ENCODE assay signal across 3 cellular contexts in the genomic region with DNA sequence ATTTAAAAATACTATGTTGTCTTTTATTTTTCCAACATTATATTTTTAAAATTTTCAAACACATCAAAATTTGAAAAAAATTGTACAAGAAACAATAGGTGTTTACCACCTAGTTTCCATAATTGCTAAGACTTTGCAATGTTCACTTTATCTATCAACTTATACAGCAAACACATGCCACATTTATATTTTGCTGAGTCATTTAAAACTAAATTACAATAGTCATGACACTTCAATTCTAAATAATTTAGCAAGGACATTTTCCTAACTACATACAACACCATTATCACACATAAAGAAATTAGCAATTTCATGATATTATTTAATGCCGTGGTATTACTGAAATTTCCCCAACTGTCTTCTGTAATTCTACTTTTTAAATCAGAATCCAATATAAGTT.
TF ChIP-seq lines count a peak whose summit lies in the region.

No MANE protein-coding gene starts in this region.

TF ChIP-seq in A549, 52 proteins besides CTCF, POLR2A, EP300 and RAD21:
- TF ChIP-seq NFE2L2 (conservative IDR thresholded peaks at IDR 0.05; ENCODE audit: low read length) (peak; percentile 85), MAFK (IDR thresholded peaks at IDR 0.05; ENCODE audit: partially characterized antibody) (peak; percentile 87), ZSCAN20 (CRISPR knock-in tag; IDR thresholded peaks at IDR 0.05) (no peak)

TF ChIP-seq in IMR-90, 13 proteins besides CTCF, POLR2A, EP300 and RAD21 (continued from another document):
- TF ChIP-seq MAFK (IDR thresholded peaks at IDR 0.05; ENCODE audit: low read depth, low read length) (peak; percentile 90), NFE2L2 (IDR thresholded peaks at IDR 0.05; ENCODE audit: low read depth, low read length) (peak; percentile 93), CEBPB (IDR thresholded peaks at IDR 0.05; ENCODE audit: low read depth, low read length) (no peak), MAZ (IDR thresholded peaks at IDR 0.05; ENCODE audit: borderline replicate concordance, low read depth, low read length) (no peak), CHD1 (IDR thresholded peaks at IDR 0.05; ENCODE audit: low read depth, low read length) (no peak), SMC3 (IDR thresholded peaks at IDR 0.05; ENCODE audit: low read depth, low read length) (no peak), RFX5 (IDR thresholded peaks at IDR 0.05; ENCODE audit: low read depth, low read length) (no peak)
- TF ChIP-seq, protein P1, sequence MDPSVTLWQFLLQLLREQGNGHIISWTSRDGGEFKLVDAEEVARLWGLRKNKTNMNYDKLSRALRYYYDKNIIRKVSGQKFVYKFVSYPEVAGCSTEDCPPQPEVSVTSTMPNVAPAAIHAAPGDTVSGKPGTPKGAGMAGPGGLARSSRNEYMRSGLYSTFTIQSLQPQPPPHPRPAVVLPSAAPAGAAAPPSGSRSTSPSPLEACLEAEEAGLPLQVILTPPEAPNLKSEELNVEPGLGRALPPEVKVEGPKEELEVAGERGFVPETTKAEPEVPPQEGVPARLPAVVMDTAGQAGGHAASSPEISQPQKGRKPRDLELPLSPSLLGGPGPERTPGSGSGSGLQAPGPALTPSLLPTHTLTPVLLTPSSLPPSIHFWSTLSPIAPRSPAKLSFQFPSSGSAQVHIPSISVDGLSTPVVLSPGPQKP (IDR thresholded peaks at IDR 0.05; ENCODE audit: borderline replicate concordance, low read depth, low read length), result no peak

TF ChIP-seq in K562, 482 proteins besides CTCF, POLR2A, EP300 and RAD21 (continues in another document):
- no peak for TF ChIP-seq MED1 (CRISPR knock-in tag; IDR thresholded peaks at IDR 0.05; ENCODE audit: borderline replicate concordance)
- TF ChIP-seq, protein P2, sequence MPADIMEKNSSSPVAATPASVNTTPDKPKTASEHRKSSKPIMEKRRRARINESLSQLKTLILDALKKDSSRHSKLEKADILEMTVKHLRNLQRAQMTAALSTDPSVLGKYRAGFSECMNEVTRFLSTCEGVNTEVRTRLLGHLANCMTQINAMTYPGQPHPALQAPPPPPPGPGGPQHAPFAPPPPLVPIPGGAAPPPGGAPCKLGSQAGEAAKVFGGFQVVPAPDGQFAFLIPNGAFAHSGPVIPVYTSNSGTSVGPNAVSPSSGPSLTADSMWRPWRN (IDR thresholded peaks at IDR 0.05; ENCODE audit: low read depth), result no peak
- TF ChIP-seq, protein P3, sequence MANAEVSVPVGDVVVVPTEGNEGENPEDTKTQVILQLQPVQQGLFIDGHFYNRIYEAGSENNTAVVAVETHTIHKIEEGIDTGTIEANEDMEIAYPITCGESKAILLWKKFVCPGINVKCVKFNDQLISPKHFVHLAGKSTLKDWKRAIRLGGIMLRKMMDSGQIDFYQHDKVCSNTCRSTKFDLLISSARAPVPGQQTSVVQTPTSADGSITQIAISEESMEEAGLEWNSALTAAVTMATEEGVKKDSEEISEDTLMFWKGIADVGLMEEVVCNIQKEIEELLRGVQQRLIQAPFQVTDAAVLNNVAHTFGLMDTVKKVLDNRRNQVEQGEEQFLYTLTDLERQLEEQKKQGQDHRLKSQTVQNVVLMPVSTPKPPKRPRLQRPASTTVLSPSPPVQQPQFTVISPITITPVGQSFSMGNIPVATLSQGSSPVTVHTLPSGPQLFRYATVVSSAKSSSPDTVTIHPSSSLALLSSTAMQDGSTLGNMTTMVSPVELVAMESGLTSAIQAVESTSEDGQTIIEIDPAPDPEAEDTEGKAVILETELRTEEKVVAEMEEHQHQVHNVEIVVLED (CRISPR knock-in tag; IDR thresholded peaks at IDR 0.05), result no peak
- peak; percentile 76 for TF ChIP-seq ZNF316 (IDR thresholded peaks at IDR 0.05)
- TF ChIP-seq RUNX1 (IDR thresholded peaks at IDR 0.05; ENCODE audit: low read depth), result no peak
- TF ChIP-seq, protein P4, sequence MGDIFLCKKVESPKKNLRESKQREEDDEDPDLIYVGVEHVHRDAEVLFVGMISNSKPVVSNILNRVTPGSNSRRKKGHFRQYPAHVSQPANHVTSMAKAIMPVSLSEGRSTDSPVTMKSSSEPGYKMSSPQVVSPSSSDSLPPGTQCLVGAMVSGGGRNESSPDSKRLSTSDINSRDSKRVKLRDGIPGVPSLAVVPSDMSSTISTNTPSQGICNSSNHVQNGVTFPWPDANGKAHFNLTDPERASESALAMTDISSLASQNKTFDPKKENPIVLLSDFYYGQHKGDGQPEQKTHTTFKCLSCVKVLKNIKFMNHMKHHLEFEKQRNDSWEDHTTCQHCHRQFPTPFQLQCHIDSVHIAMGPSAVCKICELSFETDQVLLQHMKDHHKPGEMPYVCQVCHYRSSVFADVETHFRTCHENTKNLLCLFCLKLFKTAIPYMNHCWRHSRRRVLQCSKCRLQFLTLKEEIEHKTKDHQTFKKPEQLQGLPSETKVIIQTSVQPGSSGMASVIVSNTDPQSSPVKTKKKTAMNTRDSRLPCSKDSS (IDR thresholded peaks at IDR 0.05; ENCODE audit: low read depth, partially characterized antibody), result no peak
- TF ChIP-seq TAF7 (tag; IDR thresholded peaks at IDR 0.05), result no peak
- peak; percentile 53; the same call in 1 of the 2 replicates for TF ChIP-seq MAFK (IDR thresholded peaks at IDR 0.05; ENCODE audit: low read length)
- TF ChIP-seq, protein P5, sequence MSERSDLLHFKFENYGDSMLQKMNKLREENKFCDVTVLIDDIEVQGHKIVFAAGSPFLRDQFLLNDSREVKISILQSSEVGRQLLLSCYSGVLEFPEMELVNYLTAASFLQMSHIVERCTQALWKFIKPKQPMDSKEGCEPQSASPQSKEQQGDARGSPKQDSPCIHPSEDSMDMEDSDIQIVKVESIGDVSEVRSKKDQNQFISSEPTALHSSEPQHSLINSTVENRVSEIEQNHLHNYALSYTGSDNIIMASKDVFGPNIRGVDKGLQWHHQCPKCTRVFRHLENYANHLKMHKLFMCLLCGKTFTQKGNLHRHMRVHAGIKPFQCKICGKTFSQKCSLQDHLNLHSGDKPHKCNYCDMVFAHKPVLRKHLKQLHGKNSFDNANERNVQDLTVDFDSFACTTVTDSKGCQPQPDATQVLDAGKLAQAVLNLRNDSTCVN (CRISPR knock-in tag; IDR thresholded peaks at IDR 0.05), result no peak
- TF ChIP-seq, protein P6, sequence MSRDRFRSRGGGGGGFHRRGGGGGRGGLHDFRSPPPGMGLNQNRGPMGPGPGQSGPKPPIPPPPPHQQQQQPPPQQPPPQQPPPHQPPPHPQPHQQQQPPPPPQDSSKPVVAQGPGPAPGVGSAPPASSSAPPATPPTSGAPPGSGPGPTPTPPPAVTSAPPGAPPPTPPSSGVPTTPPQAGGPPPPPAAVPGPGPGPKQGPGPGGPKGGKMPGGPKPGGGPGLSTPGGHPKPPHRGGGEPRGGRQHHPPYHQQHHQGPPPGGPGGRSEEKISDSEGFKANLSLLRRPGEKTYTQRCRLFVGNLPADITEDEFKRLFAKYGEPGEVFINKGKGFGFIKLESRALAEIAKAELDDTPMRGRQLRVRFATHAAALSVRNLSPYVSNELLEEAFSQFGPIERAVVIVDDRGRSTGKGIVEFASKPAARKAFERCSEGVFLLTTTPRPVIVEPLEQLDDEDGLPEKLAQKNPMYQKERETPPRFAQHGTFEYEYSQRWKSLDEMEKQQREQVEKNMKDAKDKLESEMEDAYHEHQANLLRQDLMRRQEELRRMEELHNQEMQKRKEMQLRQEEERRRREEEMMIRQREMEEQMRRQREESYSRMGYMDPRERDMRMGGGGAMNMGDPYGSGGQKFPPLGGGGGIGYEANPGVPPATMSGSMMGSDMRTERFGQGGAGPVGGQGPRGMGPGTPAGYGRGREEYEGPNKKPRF (IDR thresholded peaks at IDR 0.05; ENCODE audit: low read depth, low read length), result no peak
- no peak for TF ChIP-seq MCM3 (IDR thresholded peaks at IDR 0.05)
- no peak for TF ChIP-seq ADNP (tag; IDR thresholded peaks at IDR 0.05)
- TF ChIP-seq, protein P7, sequence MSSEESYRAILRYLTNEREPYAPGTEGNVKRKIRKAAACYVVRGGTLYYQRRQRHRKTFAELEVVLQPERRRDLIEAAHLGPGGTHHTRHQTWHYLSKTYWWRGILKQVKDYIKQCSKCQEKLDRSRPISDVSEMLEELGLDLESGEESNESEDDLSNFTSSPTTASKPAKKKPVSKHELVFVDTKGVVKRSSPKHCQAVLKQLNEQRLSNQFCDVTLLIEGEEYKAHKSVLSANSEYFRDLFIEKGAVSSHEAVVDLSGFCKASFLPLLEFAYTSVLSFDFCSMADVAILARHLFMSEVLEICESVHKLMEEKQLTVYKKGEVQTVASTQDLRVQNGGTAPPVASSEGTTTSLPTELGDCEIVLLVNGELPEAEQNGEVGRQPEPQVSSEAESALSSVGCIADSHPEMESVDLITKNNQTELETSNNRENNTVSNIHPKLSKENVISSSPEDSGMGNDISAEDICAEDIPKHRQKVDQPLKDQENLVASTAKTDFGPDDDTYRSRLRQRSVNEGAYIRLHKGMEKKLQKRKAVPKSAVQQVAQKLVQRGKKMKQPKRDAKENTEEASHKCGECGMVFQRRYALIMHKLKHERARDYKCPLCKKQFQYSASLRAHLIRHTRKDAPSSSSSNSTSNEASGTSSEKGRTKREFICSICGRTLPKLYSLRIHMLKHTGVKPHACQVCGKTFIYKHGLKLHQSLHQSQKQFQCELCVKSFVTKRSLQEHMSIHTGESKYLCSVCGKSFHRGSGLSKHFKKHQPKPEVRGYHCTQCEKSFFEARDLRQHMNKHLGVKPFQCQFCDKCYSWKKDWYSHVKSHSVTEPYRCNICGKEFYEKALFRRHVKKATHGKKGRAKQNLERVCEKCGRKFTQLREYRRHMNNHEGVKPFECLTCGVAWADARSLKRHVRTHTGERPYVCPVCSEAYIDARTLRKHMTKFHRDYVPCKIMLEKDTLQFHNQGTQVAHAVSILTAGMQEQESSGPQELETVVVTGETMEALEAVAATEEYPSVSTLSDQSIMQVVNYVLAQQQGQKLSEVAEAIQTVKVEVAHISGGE (CRISPR knock-in tag; IDR thresholded peaks at IDR 0.05), result no peak
- no peak for TF ChIP-seq JUN (IDR thresholded peaks at IDR 0.05; ENCODE audit: borderline replicate concordance, low read depth, low read length)
- TF ChIP-seq JUN (CRISPR knock-in tag; IDR thresholded peaks at IDR 0.05; ENCODE audit: borderline replicate concordance), result no peak
- TF ChIP-seq C11orf30 (IDR thresholded peaks at IDR 0.05; ENCODE audit: low read depth), result peak; percentile 58
- no peak for TF ChIP-seq FOXK2 (conservative IDR thresholded peaks at IDR 0.05 in 1 of 2, IDR thresholded peaks at IDR 0.05 in 1 of 2; ENCODE audit: low read depth in 2 of 2)
- peak; percentile 48; the same call in 1 of the 2 replicates for TF ChIP-seq MAFF (IDR thresholded peaks at IDR 0.05; ENCODE audit: low read length)
- no peak for TF ChIP-seq PHB (CRISPR knock-in tag; IDR thresholded peaks at IDR 0.05)
- TF ChIP-seq ZFP1 (CRISPR knock-in tag; IDR thresholded peaks at IDR 0.05), result no peak
- no peak for TF ChIP-seq ZFP36 (IDR thresholded peaks at IDR 0.05; ENCODE audit: low read depth, low read length, partially characterized antibody)
- TF ChIP-seq, protein P8, sequence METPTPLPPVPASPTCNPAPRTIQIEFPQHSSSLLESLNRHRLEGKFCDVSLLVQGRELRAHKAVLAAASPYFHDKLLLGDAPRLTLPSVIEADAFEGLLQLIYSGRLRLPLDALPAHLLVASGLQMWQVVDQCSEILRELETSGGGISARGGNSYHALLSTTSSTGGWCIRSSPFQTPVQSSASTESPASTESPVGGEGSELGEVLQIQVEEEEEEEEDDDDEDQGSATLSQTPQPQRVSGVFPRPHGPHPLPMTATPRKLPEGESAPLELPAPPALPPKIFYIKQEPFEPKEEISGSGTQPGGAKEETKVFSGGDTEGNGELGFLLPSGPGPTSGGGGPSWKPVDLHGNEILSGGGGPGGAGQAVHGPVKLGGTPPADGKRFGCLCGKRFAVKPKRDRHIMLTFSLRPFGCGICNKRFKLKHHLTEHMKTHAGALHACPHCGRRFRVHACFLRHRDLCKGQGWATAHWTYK (CRISPR knock-in tag; IDR thresholded peaks at IDR 0.05), result no peak
- no peak for TF ChIP-seq ZNF644 (tag; IDR thresholded peaks at IDR 0.05; ENCODE audit: low read depth)
- TF ChIP-seq, protein P9, sequence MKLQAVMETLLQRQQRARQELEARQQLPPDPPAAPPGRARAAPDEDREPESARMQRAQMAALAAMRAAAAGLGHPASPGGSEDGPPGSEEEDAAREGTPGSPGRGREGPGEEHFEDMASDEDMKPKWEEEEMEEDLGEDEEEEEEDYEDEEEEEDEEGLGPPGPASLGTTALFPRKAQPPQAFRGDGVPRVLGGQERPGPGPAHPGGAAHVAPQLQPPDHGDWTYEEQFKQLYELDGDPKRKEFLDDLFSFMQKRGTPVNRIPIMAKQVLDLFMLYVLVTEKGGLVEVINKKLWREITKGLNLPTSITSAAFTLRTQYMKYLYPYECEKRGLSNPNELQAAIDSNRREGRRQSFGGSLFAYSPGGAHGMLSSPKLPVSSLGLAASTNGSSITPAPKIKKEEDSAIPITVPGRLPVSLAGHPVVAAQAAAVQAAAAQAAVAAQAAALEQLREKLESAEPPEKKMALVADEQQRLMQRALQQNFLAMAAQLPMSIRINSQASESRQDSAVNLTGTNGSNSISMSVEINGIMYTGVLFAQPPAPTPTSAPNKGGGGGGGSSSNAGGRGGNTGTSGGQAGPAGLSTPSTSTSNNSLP (IDR thresholded peaks at IDR 0.05; ENCODE audit: borderline replicate concordance, low read depth, low read length), result no peak
- TF ChIP-seq XRCC3 (IDR thresholded peaks at IDR 0.05), result no peak
- peak; percentile 63; the same call in 1 of the 2 replicates for TF ChIP-seq MAFG (tag; conservative IDR thresholded peaks at IDR 0.05)
- TF ChIP-seq, protein P10, sequence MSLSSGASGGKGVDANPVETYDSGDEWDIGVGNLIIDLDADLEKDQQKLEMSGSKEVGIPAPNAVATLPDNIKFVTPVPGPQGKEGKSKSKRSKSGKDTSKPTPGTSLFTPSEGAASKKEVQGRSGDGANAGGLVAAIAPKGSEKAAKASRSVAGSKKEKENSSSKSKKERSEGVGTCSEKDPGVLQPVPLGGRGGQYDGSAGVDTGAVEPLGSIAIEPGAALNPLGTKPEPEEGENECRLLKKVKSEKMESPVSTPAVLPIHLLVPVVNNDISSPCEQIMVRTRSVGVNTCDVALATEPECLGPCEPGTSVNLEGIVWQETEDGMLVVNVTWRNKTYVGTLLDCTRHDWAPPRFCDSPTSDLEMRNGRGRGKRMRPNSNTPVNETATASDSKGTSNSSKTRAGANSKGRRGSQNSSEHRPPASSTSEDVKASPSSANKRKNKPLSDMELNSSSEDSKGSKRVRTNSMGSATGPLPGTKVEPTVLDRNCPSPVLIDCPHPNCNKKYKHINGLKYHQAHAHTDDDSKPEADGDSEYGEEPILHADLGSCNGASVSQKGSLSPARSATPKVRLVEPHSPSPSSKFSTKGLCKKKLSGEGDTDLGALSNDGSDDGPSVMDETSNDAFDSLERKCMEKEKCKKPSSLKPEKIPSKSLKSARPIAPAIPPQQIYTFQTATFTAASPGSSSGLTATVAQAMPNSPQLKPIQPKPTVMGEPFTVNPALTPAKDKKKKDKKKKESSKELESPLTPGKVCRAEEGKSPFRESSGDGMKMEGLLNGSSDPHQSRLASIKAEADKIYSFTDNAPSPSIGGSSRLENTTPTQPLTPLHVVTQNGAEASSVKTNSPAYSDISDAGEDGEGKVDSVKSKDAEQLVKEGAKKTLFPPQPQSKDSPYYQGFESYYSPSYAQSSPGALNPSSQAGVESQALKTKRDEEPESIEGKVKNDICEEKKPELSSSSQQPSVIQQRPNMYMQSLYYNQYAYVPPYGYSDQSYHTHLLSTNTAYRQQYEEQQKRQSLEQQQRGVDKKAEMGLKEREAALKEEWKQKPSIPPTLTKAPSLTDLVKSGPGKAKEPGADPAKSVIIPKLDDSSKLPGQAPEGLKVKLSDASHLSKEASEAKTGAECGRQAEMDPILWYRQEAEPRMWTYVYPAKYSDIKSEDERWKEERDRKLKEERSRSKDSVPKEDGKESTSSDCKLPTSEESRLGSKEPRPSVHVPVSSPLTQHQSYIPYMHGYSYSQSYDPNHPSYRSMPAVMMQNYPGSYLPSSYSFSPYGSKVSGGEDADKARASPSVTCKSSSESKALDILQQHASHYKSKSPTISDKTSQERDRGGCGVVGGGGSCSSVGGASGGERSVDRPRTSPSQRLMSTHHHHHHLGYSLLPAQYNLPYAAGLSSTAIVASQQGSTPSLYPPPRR (CRISPR knock-in tag; IDR thresholded peaks at IDR 0.05; ENCODE audit: borderline replicate concordance), result no peak
